In genomic region chrX:149939271-149940014, GRCh38 we compare ENCODE assay signal across 8 cellular contexts.
DNase-seq lines count a peak whose midpoint lies in the region; ATAC-seq, FAIRE-seq and TF ChIP-seq lines count a peak whose summit lies in the region.

No MANE protein-coding gene starts in this region.

- TF ChIP-seq CTCF in GM13977 (IDR thresholded peaks at IDR 0.05; ENCODE audit: extremely low read depth, insufficient read depth, missing control alignments) (no peak), D721Med (IDR thresholded peaks at IDR 0.05; ENCODE audit: insufficient read depth, missing control alignments) (no peak)

- no peak for FAIRE-seq in D721Med (lab: Jason Lieb, UNC)

- in situ Hi-C loops in GM13977 (cut with MboI; ENCODE audit: low pct_unique_long_range_greater_than_20kb, low sequenced_read_pairs, unreplicated experiment) = no loop called here

- DNase-seq in GM13977 (ENCODE audit: low spot score) (peak; percentile 80), NCI-H446 treated with DMSO at 0.1 percent for 48 hours (lab: John Stamatoyannopoulos, UW) (peak; percentile 76), cerebellar cortex (ENCODE audit: low spot score) (peak; percentile 87), kidney glomerular epithelial cell (lab: John Stamatoyannopoulos, UW) (peak; percentile 68), D721Med (ENCODE audit: insufficient read length, low spot score) (no peak)
- DNase-seq in activated CD4-positive, alpha-beta T cell treated with anti-CD3 and anti-CD28 coated beads for 1 hour = peak; percentile 83
- DNase-seq in stimulated activated CD4-positive, alpha-beta T cell treated with anti-CD3 and anti-CD28 coated beads, Interleukin-15, amount 100 ng/mL, for 1 hour (ENCODE audit: low read depth in 1 of 2, low spot score in 1 of 2) = peak; percentile 77 to 78

- ATAC-seq in HG03175 (IDR thresholded peaks at IDR 0.05; ENCODE audit: unreplicated experiment) = peak; percentile 8
